Comparison of ENCODE assay signal across 1 cellular context in genomic region chr16:8137581-8137980, GRCh38.
TF ChIP-seq lines count a peak whose summit lies in the region.

No MANE protein-coding gene starts in this region.

TF ChIP-seq in H1, 55 proteins besides CTCF, POLR2A, EP300 and RAD21 (continued from another document):
- TF ChIP-seq EGR1 (IDR thresholded peaks at IDR 0.05; ENCODE audit: borderline replicate concordance, low read depth, low read length) (no peak), RNF2 (IDR thresholded peaks at IDR 0.05; ENCODE audit: borderline replicate concordance, low read depth, low read length, missing control alignments, poor library complexity, severe bottlenecking) (no peak), TEAD4 (IDR thresholded peaks at IDR 0.05; ENCODE audit: low read depth, low read length) (no peak), SUZ12 (IDR thresholded peaks at IDR 0.05; ENCODE audit: low read length) (no peak), CEBPB (IDR thresholded peaks at IDR 0.05; ENCODE audit: low read depth, low read length) (no peak), ATF3 (IDR thresholded peaks at IDR 0.05; ENCODE audit: insufficient read depth, low read depth, low read length) (no peak), CHD2 (IDR thresholded peaks at IDR 0.05; ENCODE audit: low read length) (no peak), JUND (IDR thresholded peaks at IDR 0.05; ENCODE audit: low read length) (no peak), HDAC6 (IDR thresholded peaks at IDR 0.05; ENCODE audit: low read depth, low read length) (no peak), TAF7 (optimal IDR thresholded peaks at IDR 0.05; ENCODE audit: borderline replicate concordance, low read depth, low read length) (no peak), PHF8 (conservative IDR thresholded peaks at IDR 0.05; ENCODE audit: low read depth, low read length) (no peak), SIN3A (conservative IDR thresholded peaks at IDR 0.05 in 1 of 2, IDR thresholded peaks at IDR 0.05 in 1 of 2; ENCODE audit: low read depth in 1 of 2, low read length in 2 of 2) (no peak)
